ENCODE assay signal across 8 cellular contexts in genomic region chr11:46920709-46921108, GRCh38. TPM values are rescaled to one million over a fixed set of nuclear protein-coding genes. Genes with fewer than 3 reads are reported as not detected.
DNase-seq lines count a peak whose midpoint lies in the region; ATAC-seq and TF ChIP-seq lines count a peak whose summit lies in the region.

No MANE protein-coding gene starts in this region.

- H2AK5ac ChIP-seq in mesendoderm (ENCODE audit: low read length) = no peak overlapping the region

- H3K4ac ChIP-seq in mesendoderm (ENCODE audit: low read depth, low read length) = no peak overlapping the region

- no peaks in the 10 kb centered on the region for H3K36me3 ChIP-seq in mesendoderm (ENCODE audit: control insufficient read depth, insufficient read depth, low read length)

- DNase-seq in Daoy (ENCODE audit: low read depth) (peak; percentile 97), amniotic epithelial cell (ENCODE audit: low read depth) (peak; percentile 96), Right ventricle myocardium superior (no peak), retinal pigment epithelial cell (ENCODE audit: low read depth) (peak; percentile 12), NCI-H510A treated with DMSO at 0.1 percent for 48 hours (lab: John Stamatoyannopoulos, UW) (no peak), mesendoderm (no peak)

- no peak overlapping the region for H2BK5ac ChIP-seq in mesendoderm (ENCODE audit: low read length)

- H3K4me2 ChIP-seq in mesendoderm (ENCODE audit: low read length) = no peak overlapping the region

- no peak overlapping the region for H4K5ac ChIP-seq in mesendoderm (ENCODE audit: low read length)

- no peak overlapping the region for H3K9ac ChIP-seq in mesendoderm (ENCODE audit: low read length)

- intact Hi-C loops in Right ventricle myocardium superior (cut with DNase I) = no loop called here

- TF ChIP-seq CTCF in retinal pigment epithelial cell (conservative IDR thresholded peaks at IDR 0.05; ENCODE audit: low read depth, low read length) = no peak

- no peaks in the 10 kb centered on the region for H3K27me3 ChIP-seq in mesendoderm (ENCODE audit: insufficient read depth, low read length, poor library complexity)

- ATAC-seq in Right ventricle myocardium superior (ENCODE audit: poor library complexity) = peak; percentile 40
- ATAC-seq in GM18870 (IDR thresholded peaks at IDR 0.05; ENCODE audit: unreplicated experiment) = no peak
- no peak for ATAC-seq in GM19023 (IDR thresholded peaks at IDR 0.05; ENCODE audit: unreplicated experiment)

- H3K4me3 ChIP-seq in retinal pigment epithelial cell (ENCODE audit: low read length) (no peak overlapping the region), mesendoderm (ENCODE audit: low read length) (no peak overlapping the region)

- no peak overlapping the region for H3K18ac ChIP-seq in mesendoderm (ENCODE audit: low read length)

- no peak overlapping the region for H2BK120ac ChIP-seq in mesendoderm (ENCODE audit: low read depth, low read length)

- no peaks in the 10 kb centered on the region for H3K4me1 ChIP-seq in mesendoderm (ENCODE audit: control insufficient read depth, low read depth, low read length)

- peaks cover 24% of the 10 kb centered on the region for H3K79me2 ChIP-seq in mesendoderm (ENCODE audit: control insufficient read depth, insufficient read depth, low read length)

- H3K27ac ChIP-seq in mesendoderm (ENCODE audit: low read depth, low read length) = no peak overlapping the region

- no peak overlapping the region for H3K56ac ChIP-seq in mesendoderm (ENCODE audit: low read length)

- no peak overlapping the region for H4K8ac ChIP-seq in mesendoderm (ENCODE audit: low read depth, low read length)

- H3K79me1 ChIP-seq in mesendoderm (ENCODE audit: low read length) = no peaks in the 10 kb centered on the region

- WGBS in mesendoderm (ENCODE audit: extremely low coverage, insufficient coverage, low lambda C conversion rate) = no CpG with 5 or more reads among the region's 4 CpGs

- no peak overlapping the region for H3K23ac ChIP-seq in mesendoderm (ENCODE audit: low read length)

- no peak overlapping the region for H2BK15ac ChIP-seq in mesendoderm (replicated peaks; ENCODE audit: low read depth)

RNA-seq across cellular contexts. Expression of gene LRP4, which starts 2.4 kb away (rescaled TPM):
- total RNA-seq in Daoy (2014; rRNA removed; shearing (Covaris generic)) = 1.1 and 1.7 TPM in 2 replicates
- 20.3 TPM for total RNA-seq in Right ventricle myocardium superior
- polyA plus RNA-seq in mesendoderm (2013, experiment 1 of 2) = 14.5 TPM
- 13.3 TPM for polyA plus RNA-seq in mesendoderm (2013, experiment 2 of 2)

RNA-seq across cellular contexts. Expression of gene CSTPP1, which starts 15.9 kb away (rescaled TPM):
- 16.1 and 22.3 TPM in 2 replicates for total RNA-seq in Daoy (2014; rRNA removed; shearing (Covaris generic))
- total RNA-seq in Right ventricle myocardium superior = 10.0 TPM
- polyA plus RNA-seq in mesendoderm (2013, experiment 1 of 2) = 15.5 TPM
- polyA plus RNA-seq in mesendoderm (2013, experiment 2 of 2) = 16.1 TPM

Comparison
In these comparisons a context has a peak if more than half of its experiments do, and no peak if none do; other contexts are left out.
1. DNase-seq: peak in Daoy (single experiment), amniotic epithelial cell (single experiment) and retinal pigment epithelial cell (single experiment); none in Right ventricle myocardium superior (single experiment), NCI-H510A treated with DMSO at 0.1 percent for 48 hours (single experiment) and mesendoderm (single experiment).